ENCODE assay signal across 1 cellular context in the genomic region with DNA sequence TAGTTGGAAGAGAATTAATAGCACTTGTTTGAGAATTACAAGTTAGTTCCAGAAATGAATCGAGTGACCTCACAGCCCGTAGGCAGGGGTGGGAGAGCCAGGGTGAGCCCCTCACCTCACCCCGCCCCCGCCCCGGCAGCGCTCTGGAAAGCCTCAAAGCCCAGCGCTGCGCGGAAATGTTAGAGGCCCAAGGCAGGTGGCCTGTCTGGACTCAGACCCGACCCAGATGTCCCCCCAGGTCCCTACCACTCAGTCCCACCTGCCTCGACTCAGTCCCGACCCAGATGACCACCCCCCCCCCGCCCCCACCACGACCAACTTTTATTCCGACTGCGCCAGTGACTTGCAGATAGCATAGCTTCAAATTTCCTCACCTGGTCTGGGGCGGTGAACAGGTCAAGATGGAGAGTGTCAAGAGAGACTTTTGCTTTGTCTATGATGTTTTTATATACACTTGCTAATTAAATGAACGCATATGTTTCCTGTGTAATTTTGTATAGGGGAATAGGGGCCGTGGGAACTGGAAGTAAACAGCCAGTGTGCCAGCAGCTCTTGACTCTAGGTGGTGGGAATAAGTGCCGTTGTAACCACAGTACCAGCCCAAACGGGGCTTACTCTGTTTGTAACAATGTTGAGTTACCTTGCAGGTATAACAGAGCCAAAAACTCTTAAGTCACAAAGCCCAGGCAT.
TF ChIP-seq lines count a peak whose summit lies in the region.

No MANE protein-coding gene starts in this region.

TF ChIP-seq in HCT116, 20 proteins besides CTCF, POLR2A, EP300 and RAD21 (continued from another document):
- TF ChIP-seq, protein P1, sequence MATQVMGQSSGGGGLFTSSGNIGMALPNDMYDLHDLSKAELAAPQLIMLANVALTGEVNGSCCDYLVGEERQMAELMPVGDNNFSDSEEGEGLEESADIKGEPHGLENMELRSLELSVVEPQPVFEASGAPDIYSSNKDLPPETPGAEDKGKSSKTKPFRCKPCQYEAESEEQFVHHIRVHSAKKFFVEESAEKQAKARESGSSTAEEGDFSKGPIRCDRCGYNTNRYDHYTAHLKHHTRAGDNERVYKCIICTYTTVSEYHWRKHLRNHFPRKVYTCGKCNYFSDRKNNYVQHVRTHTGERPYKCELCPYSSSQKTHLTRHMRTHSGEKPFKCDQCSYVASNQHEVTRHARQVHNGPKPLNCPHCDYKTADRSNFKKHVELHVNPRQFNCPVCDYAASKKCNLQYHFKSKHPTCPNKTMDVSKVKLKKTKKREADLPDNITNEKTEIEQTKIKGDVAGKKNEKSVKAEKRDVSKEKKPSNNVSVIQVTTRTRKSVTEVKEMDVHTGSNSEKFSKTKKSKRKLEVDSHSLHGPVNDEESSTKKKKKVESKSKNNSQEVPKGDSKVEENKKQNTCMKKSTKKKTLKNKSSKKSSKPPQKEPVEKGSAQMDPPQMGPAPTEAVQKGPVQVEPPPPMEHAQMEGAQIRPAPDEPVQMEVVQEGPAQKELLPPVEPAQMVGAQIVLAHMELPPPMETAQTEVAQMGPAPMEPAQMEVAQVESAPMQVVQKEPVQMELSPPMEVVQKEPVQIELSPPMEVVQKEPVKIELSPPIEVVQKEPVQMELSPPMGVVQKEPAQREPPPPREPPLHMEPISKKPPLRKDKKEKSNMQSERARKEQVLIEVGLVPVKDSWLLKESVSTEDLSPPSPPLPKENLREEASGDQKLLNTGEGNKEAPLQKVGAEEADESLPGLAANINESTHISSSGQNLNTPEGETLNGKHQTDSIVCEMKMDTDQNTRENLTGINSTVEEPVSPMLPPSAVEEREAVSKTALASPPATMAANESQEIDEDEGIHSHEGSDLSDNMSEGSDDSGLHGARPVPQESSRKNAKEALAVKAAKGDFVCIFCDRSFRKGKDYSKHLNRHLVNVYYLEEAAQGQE (IDR thresholded peaks at IDR 0.05; ENCODE audit: low read depth), result no peak
- TF ChIP-seq SP1 (IDR thresholded peaks at IDR 0.05; ENCODE audit: low read depth), result no peak
- TF ChIP-seq POLR2AphosphoS5 (IDR thresholded peaks at IDR 0.05; ENCODE audit: low read depth, low read length), result no peak
- no peak for TF ChIP-seq ELF1 (IDR thresholded peaks at IDR 0.05; ENCODE audit: borderline replicate concordance, low read depth)
- TF ChIP-seq TCF7L2 (IDR thresholded peaks at IDR 0.05; ENCODE audit: borderline replicate concordance, extremely low read depth, insufficient read depth, insufficient read length), result no peak
